In the genomic region with DNA sequence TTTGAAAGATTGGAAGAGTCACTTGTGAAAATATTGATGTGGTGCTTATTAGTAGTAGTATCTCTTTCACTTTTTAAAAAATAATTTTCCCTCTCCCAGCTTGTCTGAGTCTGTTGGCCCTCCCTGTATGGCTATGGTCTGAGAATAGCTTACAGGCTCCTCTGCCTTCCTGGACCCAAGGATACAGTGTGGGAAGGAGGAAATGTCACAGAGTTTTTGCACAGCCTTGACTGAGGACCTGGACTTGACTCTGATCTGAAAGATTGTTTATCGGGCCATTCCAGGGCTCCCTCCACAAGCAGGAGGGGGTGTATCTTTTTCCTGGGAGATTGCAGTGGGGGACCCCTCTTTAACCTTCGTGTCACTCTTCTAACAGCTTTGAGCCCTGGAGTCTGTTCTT, we compare ENCODE assay signal across 32 cellular contexts.
"Had no signal": no experiment of that assay in that cellular context is flagged by ENCODE, and none has a peak within 500 bp of the region (broad histone marks: within the 10 kb centered on the region; RNA-seq: fewer than 3 reads in every experiment).

No MANE protein-coding gene starts in this region.

- H2AFZ ChIP-seq: parathyroid adenoma had no signal

- H3K36me3 Mint-ChIP-seq: natural killer cell treated with Interleukin-12 subunit alpha and Interleukin-12 subunit beta and Interleukin-15 and Interleukin-18, amount 100 ng/mL, for 72 hours; stimulated activated memory B cell treated with anti-CD40 and anti-IgM and Interleukin-4, amounts not matched to agents 10 μg/mL and 1 μg/mL and 100 μg/mL, for 72 hours; type B pancreatic cell had no signal

- H3K9ac ChIP-seq: parathyroid adenoma had no signal

- H3K4me1 ChIP-seq: parathyroid adenoma, psoas muscle, sigmoid colon, suprapubic skin, testis, transverse colon, upper lobe of right lung, uterus had no signal

- H3K79me2 ChIP-seq: parathyroid adenoma had no signal

- FAIRE-seq: small intestine had no signal

- H3K4me3 Mint-ChIP-seq: naive thymus-derived CD8-positive, alpha-beta T cell; natural killer cell treated with Interleukin-12 subunit alpha and Interleukin-12 subunit beta and Interleukin-15 and Interleukin-18, amount 100 ng/mL, for 72 hours; nephron progenitor cell; neural crest cell; stimulated activated memory B cell treated with anti-CD40 and anti-IgM and Interleukin-4, amounts not matched to agents 10 μg/mL and 1 μg/mL and 100 μg/mL, for 72 hours; stimulated activated naive CD8-positive, alpha-beta T cell treated with anti-CD3 and anti-CD28 coated beads, Interleukin-15, amount 100 ng/mL, for 72 hours; type B pancreatic cell had no signal

- H3K4me3 ChIP-seq: ovary, psoas muscle, right lobe of liver, sigmoid colon, suprapubic skin, testis, tibial artery, transverse colon, upper lobe of right lung, uterus had no signal

- H3K27me3 Mint-ChIP-seq: stimulated activated memory B cell treated with anti-CD40 and anti-IgM and Interleukin-4, amounts not matched to agents 10 μg/mL and 1 μg/mL and 100 μg/mL, for 72 hours; stimulated activated naive CD8-positive, alpha-beta T cell treated with anti-CD3 and anti-CD28 coated beads, Interleukin-15, amount 100 ng/mL, for 72 hours; type B pancreatic cell had no signal

- ATAC-seq: naive thymus-derived CD8-positive, alpha-beta T cell; natural killer cell treated with Interleukin-12 subunit alpha and Interleukin-12 subunit beta and Interleukin-15 and Interleukin-18, amount 100 ng/mL, for 72 hours; psoas muscle; stimulated activated memory B cell treated with anti-CD40 and anti-IgM and Interleukin-4, amounts not matched to agents 10 μg/mL and 1 μg/mL and 100 μg/mL, for 72 hours; stimulated activated naive CD8-positive, alpha-beta T cell treated with anti-CD3 and anti-CD28 coated beads, Interleukin-15, amount 100 ng/mL, for 72 hours; stimulated activated naive CD8-positive, alpha-beta T cell treated with anti-CD3 and anti-CD28 coated beads, Interleukin-15, Interleukin-2, amounts not matched to agents 100 U/mL and 50 U/mL, for 24 hours; upper lobe of right lung had no signal

- H3K9me3 Mint-ChIP-seq: naive thymus-derived CD8-positive, alpha-beta T cell; natural killer cell treated with Interleukin-12 subunit alpha and Interleukin-12 subunit beta and Interleukin-15 and Interleukin-18, amount 100 ng/mL, for 72 hours; nephron progenitor cell; stimulated activated naive CD8-positive, alpha-beta T cell treated with anti-CD3 and anti-CD28 coated beads, Interleukin-15, amount 100 ng/mL, for 72 hours had no signal

- DNase-seq: naive thymus-derived CD8-positive, alpha-beta T cell; nephron progenitor cell; nucleus accumbens; ovary; posterior cingulate gyrus; psoas muscle; right cardiac atrium; right lobe of liver; sigmoid colon; small intestine; stimulated activated CD4-positive, alpha-beta T cell treated with anti-CD3 and anti-CD28 coated beads, Interleukin-12 subunit alpha, Interleukin-12 subunit beta, amount 100 ng/mL, for 4 hours; stimulated activated CD4-positive, alpha-beta T cell treated with anti-CD3 and anti-CD28 coated beads, Interleukin-1b, Interleukin-23, amount 100 ng/mL, for 48 hours; stimulated activated CD4-positive, alpha-beta T cell treated with anti-CD3 and anti-CD28 coated beads, Interleukin-4, amount 100 ng/mL, for 1 hour; stimulated activated CD4-positive, alpha-beta T cell treated with anti-CD3 and anti-CD28 coated beads, Interleukin-4, amount 100 ng/mL, for 4 hours; stimulated activated CD8-positive, alpha-beta memory T cell treated with anti-CD3 and anti-CD28 coated beads, Interleukin-4, amount 100 ng/mL, for 48 hours; stimulated activated naive CD4-positive, alpha-beta T cell; stimulated activated naive CD8-positive, alpha-beta T cell treated with anti-CD3 and anti-CD28 coated beads, Interleukin-15, amount 100 ng/mL, for 72 hours; stimulated activated naive CD8-positive, alpha-beta T cell treated with anti-CD3 and anti-CD28 coated beads, Interleukin-15, Interleukin-2, amounts not matched to agents 100 U/mL and 50 U/mL, for 24 hours; substantia nigra; testis; tibial artery; transverse colon; upper lobe of right lung; uterus had no signal

- H3K27me3 ChIP-seq: neutrophil, ovary, right lobe of liver, sigmoid colon, suprapubic skin, testis, tibial artery, transverse colon, upper lobe of right lung, uterus had no signal

- H3K4me1 Mint-ChIP-seq: nephron progenitor cell, neural crest cell had no signal

- H3K27ac ChIP-seq: neutrophil, ovary, parathyroid adenoma, psoas muscle, sigmoid colon, suprapubic skin, testis, tibial artery, transverse colon, upper lobe of right lung, uterus had no signal

- H3K27ac Mint-ChIP-seq: naive thymus-derived CD8-positive, alpha-beta T cell; natural killer cell treated with Interleukin-12 subunit alpha and Interleukin-12 subunit beta and Interleukin-15 and Interleukin-18, amount 100 ng/mL, for 72 hours; nephron progenitor cell; progenitor cell of endocrine pancreas; stimulated activated memory B cell treated with anti-CD40 and anti-IgM and Interleukin-4, amounts not matched to agents 10 μg/mL and 1 μg/mL and 100 μg/mL, for 72 hours; type B pancreatic cell had no signal

- H3K9me3 ChIP-seq: neutrophil, ovary, psoas muscle, right lobe of liver, sigmoid colon, suprapubic skin, testis, upper lobe of right lung, uterus had no signal

- H3K36me3 ChIP-seq: neutrophil, ovary, right lobe of liver, sigmoid colon, suprapubic skin, tibial artery, transverse colon, upper lobe of right lung, uterus had no signal
